14 cellular contexts compared by ENCODE assay signal in genomic region chr2:217916504-217917254, GRCh38.
DNase-seq lines count a peak whose midpoint lies in the region; ATAC-seq and TF ChIP-seq lines count a peak whose summit lies in the region.
"Had no signal": no experiment of that assay in that cellular context is flagged by ENCODE, and none has a peak within 500 bp of the region (broad histone marks: within the 10 kb centered on the region; RNA-seq: fewer than 3 reads in every experiment).

No MANE protein-coding gene starts in this region.

- H3K9me3 ChIP-seq in Peyer's patch, result no peaks in the 10 kb centered on the region
- no peaks in the 10 kb centered on the region for H3K9me3 ChIP-seq in esophagus muscularis mucosa
- no peaks in the 10 kb centered on the region for H3K9me3 ChIP-seq in muscle layer of colon (ENCODE audit: low read length)
- no peaks in the 10 kb centered on the region for H3K9me3 ChIP-seq in tibial artery

- H3K27me3 ChIP-seq in Peyer's patch (no peaks in the 10 kb centered on the region), esophagus muscularis mucosa (no peaks in the 10 kb centered on the region), muscle layer of colon (ENCODE audit: control insufficient read depth in 1 of 2, insufficient read depth in 2 of 2, low read length in 2 of 2) (no peaks in the 10 kb centered on the region), tibial artery (no peaks in the 10 kb centered on the region)
- H3K27me3 ChIP-seq: cardiac muscle cell had no signal

- DNase-seq in Peyer's patch (no peak), esophagus muscularis mucosa (ENCODE audit: extremely low spot score) (no peak), tibial artery (peak in 1 of 2 donors; percentile 92)
- DNase-seq: activated gamma-delta T cell treated with Interleukin-2 at 50 U/mL for 16 hours, C1 segment of cervical spinal cord, DND-41, head of caudate nucleus, kidney glomerular epithelial cell, NCI-H2081 had no signal

- H3K27ac ChIP-seq in Peyer's patch (peak overlapping the region in 3 of 4 donors; percentile 9 to 92 (median 57)), esophagus muscularis mucosa (replicated peaks in 1 of 4) (peak overlapping the region; percentile 89 to 98 (median 97)), muscle layer of colon (ENCODE audit: low read depth, low read length) (peak overlapping the region; percentile 97), tibial artery (peak overlapping the region; percentile 95 to 98)
- H3K27ac ChIP-seq: cardiac muscle cell had no signal

- intact Hi-C loops in esophagus muscularis mucosa (cut with DNase I) (no loop called here), tibial artery (cut with DNase I; ENCODE audit: low total_unique reads) (no loop called here)

- TF ChIP-seq CTCF in Peyer's patch (IDR thresholded peaks at IDR 0.05) (no peak), esophagus muscularis mucosa (IDR thresholded peaks at IDR 0.05) (no peak), tibial artery (IDR thresholded peaks at IDR 0.05) (no peak)

- no peak for TF ChIP-seq EP300 in esophagus muscularis mucosa (IDR thresholded peaks at IDR 0.05)

- peak overlapping the region; percentile 44 for H3K9ac ChIP-seq in muscle layer of colon (ENCODE audit: low read length)

- TF ChIP-seq POLR2A in Peyer's patch (IDR thresholded peaks at IDR 0.05) (no peak), esophagus muscularis mucosa (IDR thresholded peaks at IDR 0.05; ENCODE audit: low read depth) (no peak)

- 49% methylated on average over 7 of the region's 10 CpGs for WGBS in esophagus muscularis mucosa

- ATAC-seq in HG03378 (IDR thresholded peaks at IDR 0.05; ENCODE audit: unreplicated experiment) (no peak), HG02885 (IDR thresholded peaks at IDR 0.05; ENCODE audit: poor library complexity, unreplicated experiment) (no peak), GM18867 (IDR thresholded peaks at IDR 0.05; ENCODE audit: unreplicated experiment) (no peak)

- no peaks in the 10 kb centered on the region for H3K36me3 ChIP-seq in Peyer's patch
- peaks cover 17 to 52% (median 29%) of the 10 kb centered on the region in 4 donors for H3K36me3 ChIP-seq in esophagus muscularis mucosa
- peaks cover 39% of the 10 kb centered on the region for H3K36me3 ChIP-seq in muscle layer of colon (ENCODE audit: insufficient read depth, low read length)
- H3K36me3 ChIP-seq in tibial artery, result peaks cover 46 to 48% (median 48%) of the 10 kb centered on the region in 3 donors
- H3K36me3 ChIP-seq: cardiac muscle cell had no signal

- peaks cover 0 to 63% (median 0%) of the 10 kb centered on the region in 4 donors for H3K4me1 ChIP-seq in Peyer's patch
- H3K4me1 ChIP-seq in esophagus muscularis mucosa, result peaks cover 100% of the 10 kb centered on the region in 4 donors
- peaks cover 99% of the 10 kb centered on the region for H3K4me1 ChIP-seq in muscle layer of colon (ENCODE audit: insufficient read depth, low read length)
- peaks cover 28 to 100% (median 100%) of the 10 kb centered on the region in 4 donors for H3K4me1 ChIP-seq in tibial artery

- H3K4me3 ChIP-seq in Peyer's patch (no peak overlapping the region), esophagus muscularis mucosa (peak overlapping the region in 2 of 4 donors; percentile 13 to 24), muscle layer of colon (ENCODE audit: low read depth in 1 of 2, low read length in 2 of 2) (no peak overlapping the region), tibial artery (peak overlapping the region in 1 of 2 donors; percentile 15)
- H3K4me3 ChIP-seq: cardiac muscle cell had no signal
